Comparison of ENCODE assay signal across 8 cellular contexts in the genomic region with DNA sequence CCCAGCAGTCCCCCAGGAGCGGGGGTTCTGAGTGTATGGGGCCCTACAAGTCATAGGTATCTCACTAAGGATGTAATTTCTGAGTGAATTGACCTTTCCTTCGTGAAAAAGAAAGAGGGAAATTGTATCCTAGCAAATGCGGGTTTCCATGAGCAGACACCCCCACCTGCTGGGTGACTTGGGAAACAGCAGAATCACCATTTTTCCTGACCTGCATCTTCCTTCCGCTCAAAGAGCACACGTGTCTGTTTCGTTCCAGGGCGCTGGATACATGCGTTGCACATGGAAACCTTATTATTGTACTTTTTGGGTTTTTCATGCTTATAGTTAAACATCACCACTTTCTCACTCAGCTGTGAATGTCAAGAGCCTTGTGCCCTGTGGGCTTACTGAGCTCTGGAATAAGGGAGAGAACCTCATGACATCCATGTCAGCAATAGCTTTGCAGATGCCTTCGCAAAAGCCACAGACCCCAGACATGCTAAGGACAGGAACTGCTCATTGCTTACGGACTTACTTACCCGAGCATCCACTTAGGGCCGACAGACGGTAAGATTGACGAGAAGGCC.
DNase-seq lines count a peak whose midpoint lies in the region; ATAC-seq and TF ChIP-seq lines count a peak whose summit lies in the region.

No MANE protein-coding gene starts in this region.

- H3K4me1 ChIP-seq in colonic mucosa: no peaks in the 10 kb centered on the region
- H3K4me1 ChIP-seq in mesendoderm (ENCODE audit: control insufficient read depth, low read depth, low read length): no peaks in the 10 kb centered on the region
- H3K4me1 ChIP-seq in uterus: no peaks in the 10 kb centered on the region

- no peak overlapping the region for H3K56ac ChIP-seq in mesendoderm (ENCODE audit: low read length)

- no peak overlapping the region for H2BK5ac ChIP-seq in mesendoderm (ENCODE audit: low read length)

- DNase-seq in Daoy (ENCODE audit: low read depth) (peak; percentile 65), KBM-7 (peak; percentile 63), SHP77 treated with DMSO at 0.1 percent for 48 hours (lab: John Stamatoyannopoulos, UW) (peak; percentile 64), colonic mucosa (no peak), mesendoderm (peak; percentile 53), uterus (peak in 1 of 2 donors; percentile 48), germinal center (ENCODE audit: low spot score) (no peak)

- WGBS in mesendoderm (ENCODE audit: extremely low coverage, insufficient coverage, low lambda C conversion rate): no CpG with 5 or more reads among the region's 14 CpGs

- intact Hi-C loops in colonic mucosa (cut with DNase I): loop anchor here (2.0 to 10.0 kb wide), 2 partner anchors 591 to 691 kb away; a partner anchor contains a TSS
- intact Hi-C loops in uterus (cut with DNase I; ENCODE audit: low total_unique reads): no loop called here

- no peak for TF ChIP-seq POLR2A in uterus (IDR thresholded peaks at IDR 0.05)

- H3K79me1 ChIP-seq in mesendoderm (ENCODE audit: low read length): no peaks in the 10 kb centered on the region

- H3K4me3 ChIP-seq in colonic mucosa (no peak overlapping the region), mesendoderm (ENCODE audit: low read length) (no peak overlapping the region), uterus (no peak overlapping the region)

- H3K18ac ChIP-seq in mesendoderm (ENCODE audit: low read length): no peak overlapping the region

- no peak overlapping the region for H3K23ac ChIP-seq in mesendoderm (ENCODE audit: low read length)

- no peak overlapping the region for H3K4me2 ChIP-seq in mesendoderm (ENCODE audit: low read length)

- H4K5ac ChIP-seq in mesendoderm (ENCODE audit: low read length): no peak overlapping the region

- H3K9ac ChIP-seq in colonic mucosa (ENCODE audit: low read depth in 2 of 2, low read length in 2 of 2) (no peak overlapping the region), mesendoderm (ENCODE audit: low read length) (no peak overlapping the region)

- no peak for ATAC-seq in HG02938 (IDR thresholded peaks at IDR 0.05; ENCODE audit: unreplicated experiment)

- H3K27ac ChIP-seq in colonic mucosa (no peak overlapping the region), mesendoderm (ENCODE audit: low read depth, low read length) (no peak overlapping the region), uterus (no peak overlapping the region)

- no peak overlapping the region for H4K8ac ChIP-seq in mesendoderm (ENCODE audit: low read depth, low read length)

- no peaks in the 10 kb centered on the region for H3K79me2 ChIP-seq in mesendoderm (ENCODE audit: control insufficient read depth, insufficient read depth, low read length)

- H2BK120ac ChIP-seq in mesendoderm (ENCODE audit: low read depth, low read length): no peak overlapping the region

- in situ Hi-C loops in KBM-7 (cut with MboI; ENCODE audit: low pct_unique_long_range_greater_than_20kb, low sequenced_read_pairs): no loop called here

- H3K9me3 ChIP-seq in colonic mucosa (no peaks in the 10 kb centered on the region), uterus (no peaks in the 10 kb centered on the region)

- H3K36me3 ChIP-seq in colonic mucosa: no peaks in the 10 kb centered on the region
- H3K36me3 ChIP-seq in mesendoderm (ENCODE audit: control insufficient read depth, insufficient read depth, low read length): no peaks in the 10 kb centered on the region
- no peaks in the 10 kb centered on the region for H3K36me3 ChIP-seq in uterus

- no peak overlapping the region for H3K4ac ChIP-seq in mesendoderm (ENCODE audit: low read depth, low read length)

- TF ChIP-seq CTCF in colonic mucosa (IDR thresholded peaks at IDR 0.05): peak; percentile 72
- peak; percentile 74 to 81 (median 77) for TF ChIP-seq CTCF in uterus (IDR thresholded peaks at IDR 0.05)

- no peaks in the 10 kb centered on the region for H3K27me3 ChIP-seq in colonic mucosa
- no peaks in the 10 kb centered on the region for H3K27me3 ChIP-seq in mesendoderm (ENCODE audit: insufficient read depth, low read length, poor library complexity)
- no peaks in the 10 kb centered on the region for H3K27me3 ChIP-seq in uterus

- no peak overlapping the region for H2BK15ac ChIP-seq in mesendoderm (replicated peaks; ENCODE audit: low read depth)

- no peak overlapping the region for H2AK5ac ChIP-seq in mesendoderm (ENCODE audit: low read length)

Comparison
In these comparisons a context has a peak if more than half of its experiments do, and no peak if none do; other contexts are left out.
1. DNase-seq: peak in Daoy (single experiment), KBM-7 (single experiment), SHP77 treated with DMSO at 0.1 percent for 48 hours (single experiment) and mesendoderm (single experiment); none in colonic mucosa (single experiment) and germinal center (single experiment).